In genomic region chr14:60515696-60516284, GRCh38 we compare ENCODE assay signal across 1 cellular context.
TF ChIP-seq lines count a peak whose summit lies in the region.

No MANE protein-coding gene starts in this region.

TF ChIP-seq in H1, 55 proteins besides CTCF, POLR2A, EP300 and RAD21:
- TF ChIP-seq GTF2F1 (IDR thresholded peaks at IDR 0.05; ENCODE audit: borderline replicate concordance, low read depth, low read length) (no peak), POLR2AphosphoS5 (IDR thresholded peaks at IDR 0.05; ENCODE audit: low read depth, low read length) (peak; percentile 50; the same call in 1 of the 2 replicates), CBX8 (IDR thresholded peaks at IDR 0.05; ENCODE audit: borderline replicate concordance, low read depth, low read length) (no peak), KDM4A (IDR thresholded peaks at IDR 0.05; ENCODE audit: low read depth, low read length, severe bottlenecking) (peak; percentile 98), EZH2 (IDR thresholded peaks at IDR 0.05; ENCODE audit: low read depth, low read length, severe bottlenecking) (peak; percentile 73), GABPA (IDR thresholded peaks at IDR 0.05; ENCODE audit: borderline replicate concordance, insufficient read depth, low read length) (0 out of 2 replicates have a peak, but pooled peaks have one; percentile 18), MAX (IDR thresholded peaks at IDR 0.05) (peak; percentile 89), ATF2 (IDR thresholded peaks at IDR 0.05; ENCODE audit: low read length) (no peak), MAFK (IDR thresholded peaks at IDR 0.05; ENCODE audit: low read depth, low read length) (0 out of 2 replicates have a peak, but pooled peaks have one; percentile 12), HDAC2 (IDR thresholded peaks at IDR 0.05; ENCODE audit: borderline replicate concordance in 1 of 2, low read depth in 2 of 2, low read length in 2 of 2) (0 out of 4 replicates have a peak, but pooled peaks of 1 of the 2 experiments have one; percentile 12), TBP (IDR thresholded peaks at IDR 0.05; ENCODE audit: low read depth, low read length) (no peak), RFX5 (IDR thresholded peaks at IDR 0.05; ENCODE audit: borderline replicate concordance, low read depth, low read length) (no peak), CTBP2 (IDR thresholded peaks at IDR 0.05; ENCODE audit: borderline replicate concordance, insufficient read depth, insufficient read length, low read length) (no peak), SP2 (IDR thresholded peaks at IDR 0.05; ENCODE audit: low read length) (no peak), PHF8 (conservative IDR thresholded peaks at IDR 0.05; ENCODE audit: low read depth, low read length) (no peak), RBBP5 (IDR thresholded peaks at IDR 0.05; ENCODE audit: borderline replicate concordance, low read depth, low read length) (peak; percentile 65; the same call in 1 of the 2 replicates), TAF7 (optimal IDR thresholded peaks at IDR 0.05; ENCODE audit: borderline replicate concordance, low read depth, low read length) (no peak), SIN3A (conservative IDR thresholded peaks at IDR 0.05 in 1 of 2, IDR thresholded peaks at IDR 0.05 in 1 of 2; ENCODE audit: low read depth in 1 of 2, low read length in 2 of 2) (peak in 1 of 2 experiments; percentile 48; a peak in 1 of 4 replicates), TEAD4 (IDR thresholded peaks at IDR 0.05; ENCODE audit: low read depth, low read length) (peak; percentile 2; the same call in 1 of the 2 replicates), JUN (IDR thresholded peaks at IDR 0.05; ENCODE audit: low read depth, low read length) (no peak), KDM1A (IDR thresholded peaks at IDR 0.05; ENCODE audit: borderline replicate concordance, low read length) (no peak), SP1 (IDR thresholded peaks at IDR 0.05; ENCODE audit: low read depth, low read length) (no peak), CHD2 (IDR thresholded peaks at IDR 0.05; ENCODE audit: low read length) (no peak), BACH1 (IDR thresholded peaks at IDR 0.05; ENCODE audit: low read length) (peak; percentile 10; the same call in 1 of the 2 replicates), CBX5 (IDR thresholded peaks at IDR 0.05; ENCODE audit: low read depth, low read length) (no peak), SRF (IDR thresholded peaks at IDR 0.05; ENCODE audit: low read depth, low read length) (no peak), ASH2L (IDR thresholded peaks at IDR 0.05; ENCODE audit: low read length) (peak; percentile 61), SUZ12 (IDR thresholded peaks at IDR 0.05; ENCODE audit: low read length) (peak; percentile 65), POU5F1 (IDR thresholded peaks at IDR 0.05; ENCODE audit: low read depth, low read length) (no peak), RNF2 (IDR thresholded peaks at IDR 0.05; ENCODE audit: borderline replicate concordance, low read depth, low read length, missing control alignments, poor library complexity, severe bottlenecking) (peak; percentile 31), E2F6 (IDR thresholded peaks at IDR 0.05) (peak; percentile 95)
